Comparison of ENCODE assay signal across 37 cellular contexts in the genomic region with DNA sequence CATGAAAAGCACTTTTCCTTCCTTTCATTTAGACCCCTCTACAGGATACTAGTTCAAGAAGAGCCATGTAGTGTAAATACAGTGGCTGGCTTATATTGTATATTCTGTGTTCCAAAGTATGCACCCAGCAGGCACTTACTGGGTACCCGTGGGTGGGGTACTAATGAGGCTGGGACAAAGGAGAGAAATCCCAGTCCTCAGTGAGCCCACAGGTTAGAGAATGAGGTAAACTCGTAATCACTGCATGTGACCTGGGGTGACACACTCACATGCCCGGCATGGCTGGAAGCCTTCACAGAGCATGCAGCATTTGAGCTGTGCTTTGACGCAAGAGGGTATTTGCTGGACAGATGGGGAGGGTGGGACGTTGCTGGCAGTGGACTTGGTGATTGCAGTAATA. TPM values are rescaled to one million over a fixed set of nuclear protein-coding genes. Genes with fewer than 3 reads are reported as not detected.
"Had no signal": no experiment of that assay in that cellular context is flagged by ENCODE, and none has a peak within 500 bp of the region (broad histone marks: within the 10 kb centered on the region; RNA-seq: fewer than 3 reads in every experiment).

No MANE protein-coding gene starts in this region.

- H3K27ac Mint-ChIP-seq: activated CD8-positive, alpha-beta T cell treated with anti-CD3 and anti-CD28 coated beads for 36 hours; activated naive CD4-positive, alpha-beta T cell treated with anti-CD3 and anti-CD28 coated beads for 36 hours; activated naive CD8-positive, alpha-beta T cell; activated naive CD8-positive, alpha-beta T cell treated with anti-CD3 and anti-CD28 coated beads, Interleukin-2, amount 50 U/mL, for 24 hours; activated T-cell treated with anti-CD3 and anti-CD28 coated beads, Interleukin-2, amount 50 U/mL, for 24 hours; brain had no signal

- ATAC-seq: activated CD8-positive, alpha-beta T cell treated with anti-CD3 and anti-CD28 coated beads for 36 hours; activated naive CD8-positive, alpha-beta T cell treated with anti-CD3 and anti-CD28 coated beads, Interleukin-2, amount 50 U/mL, for 24 hours; Right ventricle myocardium inferior; SK-N-SH treated with all-trans-retinoic acid at 6 μM for 48 hours had no signal

- H3K4me3 ChIP-seq: PC-9 had no signal

- H3K4me1 Mint-ChIP-seq: brain had no signal

- H3K27ac ChIP-seq: PC-9, RWPE1, VCaP had no signal

- H3K4me3 Mint-ChIP-seq: activated CD8-positive, alpha-beta T cell treated with anti-CD3 and anti-CD28 coated beads for 36 hours; activated naive CD4-positive, alpha-beta T cell treated with anti-CD3 and anti-CD28 coated beads for 36 hours; activated naive CD8-positive, alpha-beta T cell; activated naive CD8-positive, alpha-beta T cell treated with anti-CD3 and anti-CD28 coated beads, Interleukin-2, amount 50 U/mL, for 24 hours; activated T-cell treated with anti-CD3 and anti-CD28 coated beads, Interleukin-2, amount 50 U/mL, for 24 hours; brain had no signal

- H3K4me2 ChIP-seq: PC-9 had no signal

- H3K9me3 Mint-ChIP-seq: activated naive CD4-positive, alpha-beta T cell treated with anti-CD3 and anti-CD28 coated beads for 36 hours had no signal

- H2AFZ ChIP-seq: PC-9 had no signal

- DNase-seq: activated CD4-positive, alpha-beta T cell treated with anti-CD3 and anti-CD28 coated beads for 1 hour; activated CD4-positive, alpha-beta T cell treated with anti-CD3 and anti-CD28 coated beads for 48 hours; activated CD4-positive, CD25-positive, alpha-beta regulatory T cell; activated CD8-positive, alpha-beta T cell treated with anti-CD3 and anti-CD28 coated beads for 36 hours; activated gamma-delta T cell treated with Interleukin-2 at 50 U/mL for 16 hours; activated naive CD4-positive, alpha-beta T cell treated with anti-CD3 and anti-CD28 coated beads for 36 hours; activated naive CD8-positive, alpha-beta T cell treated with anti-CD3 and anti-CD28 coated beads, Interleukin-2, amount 50 U/mL, for 24 hours; activated T-cell treated with anti-CD3 and anti-CD28 coated beads, Interleukin-2, amount 50 U/mL, for 24 hours; anterior cingulate cortex; caudate nucleus; cerebellar nuclear complex; Karpas-422; KBM-7; NCI-H1105; NCI-H1436; NCI-H1694; NCI-H2029 treated with DMSO at 0.1 percent for 48 hours; NCI-H2107; NCI-H2171 treated with DMSO at 0.1 percent for 48 hours; NCI-H226; NCI-H446 treated with DMSO at 0.1 percent for 48 hours; NCI-H69; NK-92 treated with Interleukin-12 subunit alpha and Interleukin-12 subunit beta, amount 100 ng/mL, for 24 hours; PC-9; SIG-M5; SW 1271; T-helper 2 cell; T-helper 9 cell had no signal

- H3K36me3 Mint-ChIP-seq: brain had no signal

RNA-seq across cellular contexts. Expression of a gene that starts 17.1 kb away (rescaled TPM):
- total RNA-seq: activated CD8-positive, alpha-beta T cell treated with anti-CD3 and anti-CD28 coated beads for 36 hours; activated naive CD4-positive, alpha-beta T cell treated with anti-CD3 and anti-CD28 coated beads for 36 hours; bronchial epithelial cell; MCF 10A; OCI-LY7; PC-9 had no signal
